7 cellular contexts compared by ENCODE assay signal in genomic region chr1:202520129-202520856, GRCh38.
A peak's percentile ranks its signal among the peaks of the same experiment; 100 is the strongest.
DNase-seq lines count a peak whose midpoint lies in the region; ATAC-seq, FAIRE-seq and TF ChIP-seq lines count a peak whose summit lies in the region.
"Not testable (repeated sequence)": the region's sequence is repeated elsewhere in the genome, so short reads cannot be mapped to it uniquely, and the experiment has no call there.

No MANE protein-coding gene starts in this region.

- intact Hi-C loops in ascending aorta (cut with DNase I); colonic mucosa (cut with DNase I); stomach (cut with DNase I; ENCODE audit: low total_unique reads): not testable (repeated sequence)

- H3K4me3 Mint-ChIP-seq in nephron, result not testable (repeated sequence)

- not testable (repeated sequence) for TF ChIP-seq EP300 in stomach (IDR thresholded peaks at IDR 0.05)

- TF ChIP-seq CTCF in ascending aorta (IDR thresholded peaks at IDR 0.05); colonic mucosa (IDR thresholded peaks at IDR 0.05); cardiac muscle cell (IDR thresholded peaks at IDR 0.05; ENCODE audit: low read depth, low read length); nephron (IDR thresholded peaks at IDR 0.05; ENCODE audit: unreplicated experiment in 3 of 3); stomach (IDR thresholded peaks at IDR 0.05): not testable (repeated sequence)

- ATAC-seq in left lobe of liver, result peak; percentile 80

- not testable (repeated sequence) for H3K9me3 Mint-ChIP-seq in nephron

- not testable (repeated sequence) for H3K9me3 ChIP-seq in ascending aorta; colonic mucosa; cardiac muscle cell (ENCODE audit: low read depth); stomach

- H3K27ac ChIP-seq in ascending aorta (peak overlapping the region; percentile 65 to 68), colonic mucosa (peak overlapping the region; percentile 21), cardiac muscle cell (peak overlapping the region; percentile 36), stomach (peak overlapping the region in 4 of 5 donors; percentile 41 to 68 (median 58))

- not testable (repeated sequence) for TF ChIP-seq POLR2A in H54 (IDR thresholded peaks at IDR 0.05; ENCODE audit: low read depth, low read length); stomach (IDR thresholded peaks at IDR 0.05)

- not testable (repeated sequence) for DNase-seq in H54 (ENCODE audit: insufficient read length, low spot score); ascending aorta (ENCODE audit: low spot score in 2 of 2); colonic mucosa; cardiac muscle cell (ENCODE audit: low read depth in 1 of 2, low spot score in 1 of 2); left lobe of liver (ENCODE audit: low spot score); stomach

- H3K4me1 Mint-ChIP-seq in nephron, result peaks cover 31% of the 10 kb centered on the region

- not testable (repeated sequence) for H3K36me3 Mint-ChIP-seq in nephron (ENCODE audit: low read depth)

- H3K36me3 ChIP-seq in ascending aorta, colonic mucosa, stomach: not testable (repeated sequence)
- peaks cover 35% of the 10 kb centered on the region for H3K36me3 ChIP-seq in cardiac muscle cell

- not testable (repeated sequence) for H3K4me3 ChIP-seq in ascending aorta, colonic mucosa, cardiac muscle cell, stomach

- not testable (repeated sequence) for H3K9ac ChIP-seq in colonic mucosa (ENCODE audit: low read depth in 2 of 2, low read length in 2 of 2)

- FAIRE-seq in H54 (lab: Jason Lieb, UNC), result peak; percentile 89

- not testable (repeated sequence) for H3K27me3 Mint-ChIP-seq in nephron (ENCODE audit: low read depth)

- peak overlapping the region; percentile 65 to 90 (median 73) for H3K27ac Mint-ChIP-seq in nephron

- peaks cover 15 to 33% of the 10 kb centered on the region in 2 donors for H3K4me1 ChIP-seq in ascending aorta
- not testable (repeated sequence) for H3K4me1 ChIP-seq in colonic mucosa; cardiac muscle cell (ENCODE audit: low read depth)
- H3K4me1 ChIP-seq in stomach, result peaks cover 6 to 39% (median 23%) of the 10 kb centered on the region in 4 donors

- not testable (repeated sequence) for H3K27me3 ChIP-seq in ascending aorta, colonic mucosa, cardiac muscle cell, stomach
